1 cellular context compared by ENCODE assay signal in the genomic region with DNA sequence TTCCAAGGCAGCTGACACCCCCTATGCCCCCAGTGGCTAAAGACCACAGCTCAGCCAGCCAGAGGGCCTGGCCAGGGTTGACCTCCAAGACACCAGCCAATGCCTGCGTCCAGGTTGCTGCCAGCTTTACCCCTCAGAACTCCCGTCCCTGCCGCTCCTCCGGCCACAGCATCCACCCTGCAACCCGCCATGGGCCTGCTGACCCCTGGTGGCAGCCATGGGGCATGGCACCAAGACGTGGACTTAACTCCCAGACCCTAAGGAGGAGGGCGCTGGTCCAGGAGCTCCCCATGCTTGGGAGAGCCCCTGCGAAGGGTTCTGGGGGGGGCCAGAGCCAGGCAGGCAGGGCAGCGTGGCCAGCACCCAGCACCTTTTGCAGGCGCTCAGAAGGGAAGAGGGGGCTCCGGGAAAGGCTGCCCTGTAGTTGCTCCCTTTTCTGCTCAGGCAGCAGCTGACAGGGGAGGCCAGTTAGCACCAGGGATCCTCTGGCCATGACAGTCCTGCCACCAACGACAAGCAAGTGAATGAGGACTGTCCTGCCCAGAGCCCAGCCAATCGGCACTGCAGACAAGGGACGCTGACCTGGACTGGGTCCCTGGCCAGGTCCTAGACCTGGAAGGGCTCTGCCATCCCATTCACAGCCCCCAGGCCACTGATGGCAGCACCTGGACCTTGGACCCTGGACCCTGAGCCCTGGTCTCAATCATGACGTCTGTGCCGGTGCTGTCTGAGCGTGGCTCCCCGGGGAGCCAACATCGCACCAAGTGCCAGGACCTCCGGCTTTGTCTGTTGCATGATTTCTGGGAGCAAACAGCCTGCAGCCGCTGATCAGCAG.
TF ChIP-seq lines count a peak whose summit lies in the region.

No MANE protein-coding gene starts in this region.

TF ChIP-seq in HepG2, 621 proteins besides CTCF, POLR2A, EP300 and RAD21 (continued from another document and continues in another):
- TF ChIP-seq SMAD1 (CRISPR knock-in tag; IDR thresholded peaks at IDR 0.05; ENCODE audit: borderline replicate concordance, low read depth) (0 out of 2 replicates have a peak, but pooled peaks have one; percentile 47), YEATS4 (CRISPR knock-in tag; IDR thresholded peaks at IDR 0.05; ENCODE audit: borderline replicate concordance) (no peak), ZNF263 (CRISPR knock-in tag; IDR thresholded peaks at IDR 0.05) (peak; percentile 57), TEAD3 (CRISPR knock-in tag; optimal IDR thresholded peaks at IDR 0.05; ENCODE audit: borderline replicate concordance) (peak; percentile 48), ZNF800 (CRISPR knock-in tag; IDR thresholded peaks at IDR 0.05) (no peak), CSRNP1 (CRISPR knock-in tag; IDR thresholded peaks at IDR 0.05) (no peak), ZIK1 (CRISPR knock-in tag; IDR thresholded peaks at IDR 0.05; ENCODE audit: borderline replicate concordance, low read depth) (no peak), TIGD3 (CRISPR knock-in tag; IDR thresholded peaks at IDR 0.05; ENCODE audit: borderline replicate concordance) (no peak), FOXP1 (IDR thresholded peaks at IDR 0.05) (no peak), FOXP1 (CRISPR knock-in tag; IDR thresholded peaks at IDR 0.05) (no peak), DDIT3 (CRISPR knock-in tag; IDR thresholded peaks at IDR 0.05) (no peak), YY1 (IDR thresholded peaks at IDR 0.05; ENCODE audit: insufficient read depth, insufficient replicate concordance, low read depth, low read length) (peak; percentile 25), MNT (IDR thresholded peaks at IDR 0.05) (no peak), JARID2 (CRISPR knock-in tag; IDR thresholded peaks at IDR 0.05; ENCODE audit: insufficient replicate concordance) (no peak), SOX13 (IDR thresholded peaks at IDR 0.05) (no peak), SOX13 (CRISPR knock-in tag; conservative IDR thresholded peaks at IDR 0.05 in 1 of 2, IDR thresholded peaks at IDR 0.05 in 1 of 2) (no peak), HIC2 (CRISPR knock-in tag; IDR thresholded peaks at IDR 0.05; ENCODE audit: low read depth) (no peak), CBX1 (IDR thresholded peaks at IDR 0.05; ENCODE audit: low read depth) (no peak), ZNF570 (CRISPR knock-in tag; IDR thresholded peaks at IDR 0.05; ENCODE audit: borderline replicate concordance) (no peak), ERF (CRISPR knock-in tag; IDR thresholded peaks at IDR 0.05) (no peak), ZNF670 (CRISPR knock-in tag; IDR thresholded peaks at IDR 0.05; ENCODE audit: borderline replicate concordance) (no peak), CBFB (CRISPR knock-in tag; IDR thresholded peaks at IDR 0.05) (0 out of 2 replicates have a peak, but pooled peaks have one; percentile 29), SMC3 (IDR thresholded peaks at IDR 0.05; ENCODE audit: low read length) (peak; percentile 51)
- TF ChIP-seq, protein P1, sequence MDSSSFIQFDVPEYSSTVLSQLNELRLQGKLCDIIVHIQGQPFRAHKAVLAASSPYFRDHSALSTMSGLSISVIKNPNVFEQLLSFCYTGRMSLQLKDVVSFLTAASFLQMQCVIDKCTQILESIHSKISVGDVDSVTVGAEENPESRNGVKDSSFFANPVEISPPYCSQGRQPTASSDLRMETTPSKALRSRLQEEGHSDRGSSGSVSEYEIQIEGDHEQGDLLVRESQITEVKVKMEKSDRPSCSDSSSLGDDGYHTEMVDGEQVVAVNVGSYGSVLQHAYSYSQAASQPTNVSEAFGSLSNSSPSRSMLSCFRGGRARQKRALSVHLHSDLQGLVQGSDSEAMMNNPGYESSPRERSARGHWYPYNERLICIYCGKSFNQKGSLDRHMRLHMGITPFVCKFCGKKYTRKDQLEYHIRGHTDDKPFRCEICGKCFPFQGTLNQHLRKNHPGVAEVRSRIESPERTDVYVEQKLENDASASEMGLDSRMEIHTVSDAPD (CRISPR knock-in tag; IDR thresholded peaks at IDR 0.05): no peak
- TF ChIP-seq, protein P2, sequence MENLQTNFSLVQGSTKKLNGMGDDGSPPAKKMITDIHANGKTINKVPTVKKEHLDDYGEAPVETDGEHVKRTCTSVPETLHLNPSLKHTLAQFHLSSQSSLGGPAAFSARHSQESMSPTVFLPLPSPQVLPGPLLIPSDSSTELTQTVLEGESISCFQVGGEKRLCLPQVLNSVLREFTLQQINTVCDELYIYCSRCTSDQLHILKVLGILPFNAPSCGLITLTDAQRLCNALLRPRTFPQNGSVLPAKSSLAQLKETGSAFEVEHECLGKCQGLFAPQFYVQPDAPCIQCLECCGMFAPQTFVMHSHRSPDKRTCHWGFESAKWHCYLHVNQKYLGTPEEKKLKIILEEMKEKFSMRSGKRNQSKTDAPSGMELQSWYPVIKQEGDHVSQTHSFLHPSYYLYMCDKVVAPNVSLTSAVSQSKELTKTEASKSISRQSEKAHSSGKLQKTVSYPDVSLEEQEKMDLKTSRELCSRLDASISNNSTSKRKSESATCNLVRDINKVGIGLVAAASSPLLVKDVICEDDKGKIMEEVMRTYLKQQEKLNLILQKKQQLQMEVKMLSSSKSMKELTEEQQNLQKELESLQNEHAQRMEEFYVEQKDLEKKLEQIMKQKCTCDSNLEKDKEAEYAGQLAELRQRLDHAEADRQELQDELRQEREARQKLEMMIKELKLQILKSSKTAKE (CRISPR knock-in tag; IDR thresholded peaks at IDR 0.05; ENCODE audit: borderline replicate concordance): 0 out of 2 replicates have a peak, but pooled peaks have one; percentile 7
- TF ChIP-seq, protein P3, sequence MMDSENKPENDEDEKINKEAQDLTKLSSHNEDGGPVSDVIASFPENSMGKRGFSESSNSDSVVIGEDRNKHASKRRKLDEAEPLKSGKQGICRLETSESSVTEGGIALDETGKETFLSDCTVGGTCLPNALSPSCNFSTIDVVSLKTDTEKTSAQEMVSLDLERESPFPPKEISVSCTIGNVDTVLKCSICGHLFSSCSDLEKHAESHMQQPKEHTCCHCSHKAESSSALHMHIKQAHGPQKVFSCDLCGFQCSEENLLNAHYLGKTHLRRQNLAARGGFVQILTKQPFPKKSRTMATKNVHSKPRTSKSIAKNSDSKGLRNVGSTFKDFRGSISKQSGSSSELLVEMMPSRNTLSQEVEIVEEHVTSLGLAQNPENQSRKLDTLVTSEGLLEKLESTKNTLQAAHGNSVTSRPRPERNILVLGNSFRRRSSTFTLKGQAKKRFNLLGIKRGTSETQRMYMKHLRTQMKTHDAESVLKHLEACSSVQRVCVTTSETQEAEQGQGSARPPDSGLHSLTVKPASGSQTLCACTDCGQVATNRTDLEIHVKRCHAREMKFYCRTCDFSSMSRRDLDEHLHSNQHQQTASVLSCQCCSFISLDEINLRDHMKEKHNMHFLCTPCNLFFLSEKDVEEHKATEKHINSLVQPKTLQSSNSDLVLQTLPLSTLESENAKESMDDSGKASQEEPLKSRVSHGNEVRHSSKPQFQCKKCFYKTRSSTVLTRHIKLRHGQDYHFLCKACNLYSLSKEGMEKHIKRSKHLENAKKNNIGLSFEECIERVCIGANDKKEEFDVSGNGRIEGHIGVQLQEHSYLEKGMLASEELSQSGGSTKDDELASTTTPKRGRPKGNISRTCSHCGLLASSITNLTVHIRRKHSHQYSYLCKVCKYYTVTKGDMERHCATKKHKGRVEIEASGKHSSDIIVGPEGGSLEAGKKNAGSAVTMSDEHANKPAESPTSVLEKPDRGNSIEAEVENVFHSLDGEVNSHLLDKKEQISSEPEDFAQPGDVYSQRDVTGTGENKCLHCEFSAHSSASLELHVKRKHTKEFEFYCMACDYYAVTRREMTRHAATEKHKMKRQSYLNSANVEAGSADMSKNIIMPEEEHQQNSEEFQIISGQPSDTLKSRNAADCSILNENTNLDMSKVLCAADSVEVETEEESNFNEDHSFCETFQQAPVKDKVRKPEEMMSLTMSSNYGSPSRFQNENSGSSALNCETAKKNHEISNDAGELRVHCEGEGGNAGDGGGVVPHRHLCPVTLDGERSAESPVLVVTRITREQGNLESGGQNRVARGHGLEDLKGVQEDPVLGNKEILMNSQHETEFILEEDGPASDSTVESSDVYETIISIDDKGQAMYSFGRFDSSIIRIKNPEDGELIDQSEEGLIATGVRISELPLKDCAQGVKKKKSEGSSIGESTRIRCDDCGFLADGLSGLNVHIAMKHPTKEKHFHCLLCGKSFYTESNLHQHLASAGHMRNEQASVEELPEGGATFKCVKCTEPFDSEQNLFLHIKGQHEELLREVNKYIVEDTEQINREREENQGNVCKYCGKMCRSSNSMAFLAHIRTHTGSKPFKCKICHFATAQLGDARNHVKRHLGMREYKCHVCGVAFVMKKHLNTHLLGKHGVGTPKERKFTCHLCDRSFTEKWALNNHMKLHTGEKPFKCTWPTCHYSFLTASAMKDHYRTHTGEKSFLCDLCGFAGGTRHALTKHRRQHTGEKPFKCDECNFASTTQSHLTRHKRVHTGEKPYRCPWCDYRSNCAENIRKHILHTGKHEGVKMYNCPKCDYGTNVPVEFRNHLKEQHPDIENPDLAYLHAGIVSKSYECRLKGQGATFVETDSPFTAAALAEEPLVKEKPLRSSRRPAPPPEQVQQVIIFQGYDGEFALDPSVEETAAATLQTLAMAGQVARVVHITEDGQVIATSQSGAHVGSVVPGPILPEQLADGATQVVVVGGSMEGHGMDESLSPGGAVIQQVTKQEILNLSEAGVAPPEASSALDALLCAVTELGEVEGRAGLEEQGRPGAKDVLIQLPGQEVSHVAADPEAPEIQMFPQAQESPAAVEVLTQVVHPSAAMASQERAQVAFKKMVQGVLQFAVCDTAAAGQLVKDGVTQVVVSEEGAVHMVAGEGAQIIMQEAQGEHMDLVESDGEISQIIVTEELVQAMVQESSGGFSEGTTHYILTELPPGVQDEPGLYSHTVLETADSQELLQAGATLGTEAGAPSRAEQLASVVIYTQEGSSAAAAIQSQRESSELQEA (CRISPR knock-in tag; IDR thresholded peaks at IDR 0.05; ENCODE audit: not compliant biosample characterization): no peak
